8 cellular contexts compared by ENCODE assay signal in genomic region chr2:105576440-105577241, GRCh38.
DNase-seq lines count a peak whose midpoint lies in the region; ATAC-seq and TF ChIP-seq lines count a peak whose summit lies in the region.

No MANE protein-coding gene starts in this region.

- WGBS in iPS DF 6.9 (ENCODE audit: insufficient coverage, insufficient read length), result no CpG with 5 or more reads among the region's 12 CpGs

- H3K27me3 Mint-ChIP-seq in stimulated activated memory B cell treated with anti-CD40 and anti-IgM and Interleukin-4, amounts not matched to agents 10 μg/mL and 1 μg/mL and 100 μg/mL, for 72 hours, result peaks cover 35% of the 10 kb centered on the region

- ATAC-seq in stimulated activated memory B cell treated with anti-CD40 and anti-IgM and Interleukin-4, amounts not matched to agents 10 μg/mL and 1 μg/mL and 100 μg/mL, for 72 hours, result no peak
- no peak for ATAC-seq in HG02642 (IDR thresholded peaks at IDR 0.05; ENCODE audit: poor library complexity, unreplicated experiment)

- H3K27ac ChIP-seq in iPS DF 6.9 (ENCODE audit: low read length), result no peak overlapping the region

- H3K27ac Mint-ChIP-seq in stimulated activated memory B cell treated with anti-CD40 and anti-IgM and Interleukin-4, amounts not matched to agents 10 μg/mL and 1 μg/mL and 100 μg/mL, for 72 hours, result peak overlapping the region; percentile 75

- in situ Hi-C loops in astrocyte of the spinal cord (cut with HindIII; ENCODE audit: low sequenced_read_pairs), result no loop called here

- H3K36me3 ChIP-seq in iPS DF 6.9 (ENCODE audit: control insufficient read depth, insufficient read depth, low read length), result no peaks in the 10 kb centered on the region

- no peaks in the 10 kb centered on the region for H3K9me3 Mint-ChIP-seq in stimulated activated memory B cell treated with anti-CD40 and anti-IgM and Interleukin-4, amounts not matched to agents 10 μg/mL and 1 μg/mL and 100 μg/mL, for 72 hours

- H3K9me3 ChIP-seq in iPS DF 6.9 (ENCODE audit: control insufficient read depth, insufficient read depth, low read length), result no peaks in the 10 kb centered on the region

- DNase-seq in DMS153 treated with DMSO at 0.1 percent for 48 hours (lab: John Stamatoyannopoulos, UW; ENCODE audit: unreplicated experiment) (peak; percentile 50), HEK293T (ENCODE audit: extremely low spot score) (peak; percentile 43), NCI-H774 (lab: John Stamatoyannopoulos, UW) (peak; percentile 55), astrocyte of the spinal cord (ENCODE audit: low read depth, low spot score) (peak; percentile 48), iPS DF 6.9 (ENCODE audit: low read depth, low spot score) (peak; percentile 20)
- no peak for DNase-seq in stimulated activated CD4-positive, alpha-beta T cell treated with anti-CD3 and anti-CD28 coated beads, Interleukin-4, amount 100 ng/mL, for 24 hours

- POLR2A ChIA-PET in HEK293T (lab: Yijun Ruan, JAX), result no interaction called here

- H3K36me3 Mint-ChIP-seq in stimulated activated memory B cell treated with anti-CD40 and anti-IgM and Interleukin-4, amounts not matched to agents 10 μg/mL and 1 μg/mL and 100 μg/mL, for 72 hours, result no peaks in the 10 kb centered on the region

- no peak overlapping the region for H3K4me3 ChIP-seq in astrocyte of the spinal cord (ENCODE audit: low read depth, low read length)
- no peak overlapping the region for H3K4me3 ChIP-seq in iPS DF 6.9 (ENCODE audit: low read length)

- TF ChIP-seq CTCF in astrocyte of the spinal cord (IDR thresholded peaks at IDR 0.05; ENCODE audit: low read depth, low read length), result peak; percentile 52

- H3K4me1 ChIP-seq in iPS DF 6.9 (ENCODE audit: control insufficient read depth, insufficient read depth, low read length), result no peaks in the 10 kb centered on the region

- CTCF ChIA-PET in HEK293T (lab: Yijun Ruan, JAX), result interaction anchor here (0.7 to 1.6 kb wide), 9 partner anchors 10 to 510 kb away, joined by 3 to 6 read pairs (median 3); no protein-coding TSS in a partner anchor

- H3K27me3 ChIP-seq in iPS DF 6.9 (ENCODE audit: control insufficient read depth, insufficient read depth, low read length), result no peaks in the 10 kb centered on the region

- H3K4me1 Mint-ChIP-seq in stimulated activated memory B cell treated with anti-CD40 and anti-IgM and Interleukin-4, amounts not matched to agents 10 μg/mL and 1 μg/mL and 100 μg/mL, for 72 hours, result peaks cover 14% of the 10 kb centered on the region

- no peak overlapping the region for H3K4me3 Mint-ChIP-seq in stimulated activated memory B cell treated with anti-CD40 and anti-IgM and Interleukin-4, amounts not matched to agents 10 μg/mL and 1 μg/mL and 100 μg/mL, for 72 hours

TF ChIP-seq in HEK293T, 16 proteins besides CTCF, POLR2A, EP300 and RAD21:
- no peak for TF ChIP-seq FOXK2 (IDR thresholded peaks at IDR 0.05)
